Comparison of ENCODE assay signal across 26 cellular contexts in the genomic region with DNA sequence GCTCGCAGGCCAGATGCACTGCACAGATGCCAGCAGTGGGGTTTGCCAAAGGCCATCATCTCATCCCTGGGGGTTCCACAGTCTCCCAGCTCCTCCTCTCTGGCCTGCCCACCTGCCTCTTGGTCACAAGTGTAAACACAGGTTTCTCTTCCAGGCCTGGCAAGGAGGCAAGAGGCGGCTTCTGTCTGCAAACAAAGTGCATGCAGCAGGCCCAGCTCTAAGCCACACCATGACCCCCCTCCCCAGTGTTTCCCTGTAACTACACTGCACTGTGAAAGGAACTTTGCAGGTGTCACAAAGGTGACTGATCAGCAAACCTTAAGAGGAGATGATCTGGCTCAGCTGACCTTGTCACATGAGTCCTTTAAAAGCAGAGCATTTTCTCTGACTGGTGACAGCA. TPM values are rescaled to one million over a fixed set of nuclear protein-coding genes. Genes with fewer than 3 reads are reported as not detected.
DNase-seq lines count a peak whose midpoint lies in the region; ATAC-seq and TF ChIP-seq lines count a peak whose summit lies in the region.
"Had no signal": no experiment of that assay in that cellular context is flagged by ENCODE, and none has a peak within 500 bp of the region (broad histone marks: within the 10 kb centered on the region; RNA-seq: fewer than 3 reads in every experiment).

No MANE protein-coding gene starts in this region.

- no peaks in the 10 kb centered on the region for H4K20me1 ChIP-seq in MM.1S (ENCODE audit: insufficient read depth, low read length)
- no peaks in the 10 kb centered on the region for H4K20me1 ChIP-seq in neural progenitor cell (ENCODE audit: low read depth)

- H3K4me3 ChIP-seq in MM.1S (ENCODE audit: low read length) = no peak overlapping the region
- no peak overlapping the region for H3K4me3 ChIP-seq in neural progenitor cell
- H3K4me3 ChIP-seq: cardiac muscle cell, GM23338, skin epidermis, suprapubic skin, upper lobe of right lung had no signal

- H3K36me3 ChIP-seq in MM.1S (replicated peaks; ENCODE audit: insufficient read depth, low read length) = no peaks in the 10 kb centered on the region
- H3K36me3 ChIP-seq in neural progenitor cell = no peaks in the 10 kb centered on the region
- H3K36me3 ChIP-seq: cardiac muscle cell, suprapubic skin, upper lobe of right lung had no signal

- no peaks in the 10 kb centered on the region for H3K36me3 Mint-ChIP-seq in neural progenitor cell
- H3K36me3 Mint-ChIP-seq: activated CD8-positive, alpha-beta memory T cell treated with anti-CD3 and anti-CD28 coated beads, Interleukin-2, amount 10 ng/mL, durations not matched to agents 7 days and 5 days; IgD-negative memory B cell; stimulated activated naive B cell treated with anti-CD40 and anti-IgM and Interleukin-4, amounts not matched to agents 10 μg/mL and 1 μg/mL and 100 μg/mL, for 72 hours had no signal

- H3K4me1 ChIP-seq in MM.1S (ENCODE audit: low read length) = peaks cover 19% of the 10 kb centered on the region
- peaks cover 5% of the 10 kb centered on the region for H3K4me1 ChIP-seq in neural progenitor cell

- H3K9ac ChIP-seq in MM.1S (ENCODE audit: low read length) = no peak overlapping the region
- no peak overlapping the region for H3K9ac ChIP-seq in neural progenitor cell
- H3K9ac ChIP-seq: parathyroid adenoma had no signal

- DNase-seq in NCI-H1417 (lab: John Stamatoyannopoulos, UW) (peak; percentile 21 to 58 (median 26)), NCI-H1417 treated with DMSO at 0.1 percent for 48 hours (lab: John Stamatoyannopoulos, UW) (no peak), MM.1S (peak; percentile 48), NCI-H774 (lab: John Stamatoyannopoulos, UW) (peak; percentile 22), neural progenitor cell (ENCODE audit: low spot score) (no peak), SW480 (ENCODE audit: low spot score) (no peak), germinal center (ENCODE audit: low spot score) (no peak)
- DNase-seq: activated CD4-positive, alpha-beta T cell treated with anti-CD3 and anti-CD28 coated beads, Interleukin-2, amount 50 U/mL, for 4 hours; activated CD8-positive, alpha-beta memory T cell treated with anti-CD3 and anti-CD28 coated beads, Interleukin-2, amount 10 ng/mL, durations not matched to agents 7 days and 5 days; activated T-cell treated with anti-CD3 and anti-CD28 coated beads, Interleukin-2, amount 50 U/mL, for 48 hours; effector CD4-positive, alpha-beta T cell; NCI-H1105; NCI-H2081 treated with DMSO at 0.1 percent for 48 hours; NCI-H526 treated with DMSO at 0.1 percent for 48 hours; stimulated activated naive B cell treated with anti-CD40 and anti-IgM and Interleukin-4, amounts not matched to agents 10 μg/mL and 1 μg/mL and 100 μg/mL, for 72 hours; upper lobe of right lung had no signal

- no peaks in the 10 kb centered on the region for H3K9me2 ChIP-seq in MM.1S (replicated peaks; ENCODE audit: insufficient read depth, low read length)

- H3K27me3 Mint-ChIP-seq in neural progenitor cell (ENCODE audit: insufficient read depth, low read depth) = peaks cover 9% of the 10 kb centered on the region

- H3K9me3 Mint-ChIP-seq in neural progenitor cell = no peaks in the 10 kb centered on the region
- H3K9me3 Mint-ChIP-seq: GM23338; IgD-negative memory B cell; stimulated activated naive B cell treated with anti-CD40 and anti-IgM and Interleukin-4, amounts not matched to agents 10 μg/mL and 1 μg/mL and 100 μg/mL, for 72 hours; T-helper 1 cell treated with Interleukin-12 subunit alpha and Interleukin-12 subunit beta and Interleukin-4 antibody, amounts not matched to agents 30 μg/mL and 1 μg/mL, for 36 hours had no signal

- TF ChIP-seq CTCF in MM.1S (IDR thresholded peaks at IDR 0.05; ENCODE audit: low read length) (no peak), neural progenitor cell (IDR thresholded peaks at IDR 0.05) (no peak)

- H3F3A ChIP-seq in MM.1S (ENCODE audit: insufficient read depth, low read length) (no peaks in the 10 kb centered on the region), neural progenitor cell (ENCODE audit: low read depth) (peaks cover 24% of the 10 kb centered on the region)

- H3K9me3 ChIP-seq in MM.1S (replicated peaks; ENCODE audit: insufficient read depth, low read length) = no peaks in the 10 kb centered on the region
- no peaks in the 10 kb centered on the region for H3K9me3 ChIP-seq in neural progenitor cell (ENCODE audit: low read depth)
- H3K9me3 ChIP-seq: suprapubic skin, upper lobe of right lung had no signal

- ATAC-seq in GM21515 (IDR thresholded peaks at IDR 0.05; ENCODE audit: unreplicated experiment) = no peak
- ATAC-seq: activated CD4-positive, CD25-positive, alpha-beta regulatory T cell treated with anti-CD3 and anti-CD28 coated beads, Interleukin-2, amount 50 U/mL, for 24 hours; activated CD8-positive, alpha-beta memory T cell treated with anti-CD3 and anti-CD28 coated beads, Interleukin-2, amount 10 ng/mL, durations not matched to agents 7 days and 5 days; GM23338; stimulated activated naive B cell treated with anti-CD40 and anti-IgM and Interleukin-4, amounts not matched to agents 10 μg/mL and 1 μg/mL and 100 μg/mL, for 72 hours; upper lobe of right lung had no signal

- H3K4me2 ChIP-seq in MM.1S (ENCODE audit: low read depth, low read length) (no peak overlapping the region), neural progenitor cell (no peak overlapping the region)
- H3K4me2 ChIP-seq: GM23338 had no signal

- H3K27me3 ChIP-seq in MM.1S (replicated peaks; ENCODE audit: insufficient read depth, low read length) = peaks cover 65% of the 10 kb centered on the region
- H3K27me3 ChIP-seq in neural progenitor cell = peaks cover 10% of the 10 kb centered on the region

- H3K4me1 Mint-ChIP-seq in neural progenitor cell = peaks cover 29% of the 10 kb centered on the region
- H3K4me1 Mint-ChIP-seq: activated CD8-positive, alpha-beta memory T cell treated with anti-CD3 and anti-CD28 coated beads, Interleukin-2, amount 10 ng/mL, durations not matched to agents 7 days and 5 days; IgD-negative memory B cell; stimulated activated naive B cell treated with anti-CD40 and anti-IgM and Interleukin-4, amounts not matched to agents 10 μg/mL and 1 μg/mL and 100 μg/mL, for 72 hours had no signal

- H3K79me2 ChIP-seq in MM.1S (ENCODE audit: low read length) (no peaks in the 10 kb centered on the region), neural progenitor cell (ENCODE audit: low read depth) (no peaks in the 10 kb centered on the region)
- H3K79me2 ChIP-seq: parathyroid adenoma had no signal

- H3K4me3 Mint-ChIP-seq in neural progenitor cell = no peak overlapping the region
- H3K4me3 Mint-ChIP-seq: activated CD8-positive, alpha-beta memory T cell treated with anti-CD3 and anti-CD28 coated beads, Interleukin-2, amount 10 ng/mL, durations not matched to agents 7 days and 5 days; GM23338; IgD-negative memory B cell; stimulated activated naive B cell treated with anti-CD40 and anti-IgM and Interleukin-4, amounts not matched to agents 10 μg/mL and 1 μg/mL and 100 μg/mL, for 72 hours; T-helper 1 cell treated with Interleukin-12 subunit alpha and Interleukin-12 subunit beta and Interleukin-4 antibody, amounts not matched to agents 30 μg/mL and 1 μg/mL, for 36 hours had no signal

- peak overlapping the region; percentile 44 for H3K27ac Mint-ChIP-seq in neural progenitor cell
- H3K27ac Mint-ChIP-seq: activated CD8-positive, alpha-beta memory T cell treated with anti-CD3 and anti-CD28 coated beads, Interleukin-2, amount 10 ng/mL, durations not matched to agents 7 days and 5 days; GM23338; IgD-negative memory B cell; stimulated activated naive B cell treated with anti-CD40 and anti-IgM and Interleukin-4, amounts not matched to agents 10 μg/mL and 1 μg/mL and 100 μg/mL, for 72 hours; T-helper 1 cell treated with Interleukin-12 subunit alpha and Interleukin-12 subunit beta and Interleukin-4 antibody, amounts not matched to agents 30 μg/mL and 1 μg/mL, for 36 hours had no signal

- H3K27ac ChIP-seq in MM.1S (ENCODE audit: low read length) (peak overlapping the region; percentile 17; the same call in 1 of the 2 replicates), neural progenitor cell (no peak overlapping the region)
- H3K27ac ChIP-seq: C4-2B, cardiac muscle cell, parathyroid adenoma, skin epidermis, suprapubic skin, upper lobe of right lung had no signal

- H2AFZ ChIP-seq in MM.1S (ENCODE audit: low read length) (peak overlapping the region; percentile 7; the same call in 1 of the 2 replicates), neural progenitor cell (replicated peaks) (no peak overlapping the region)
- H2AFZ ChIP-seq: GM23338, parathyroid adenoma had no signal

RNA-seq across cellular contexts. Expression of a gene that starts 26.2 kb away (rescaled TPM):
- 4.4 and 5.7 TPM in 2 replicates for total RNA-seq in neural progenitor cell (ENCODE audit: low replicate concordance)
- total RNA-seq: activated CD8-positive, alpha-beta memory T cell treated with anti-CD3 and anti-CD28 coated beads, Interleukin-2, amount 10 ng/mL, durations not matched to agents 7 days and 5 days had no signal

Comparison
In these comparisons a context has a peak if more than half of its experiments do, and no peak if none do; other contexts are left out.
1. DNase-seq: peak in NCI-H1417 (3 of 3), MM.1S (single experiment) and NCI-H774 (single experiment); none in NCI-H1417 treated with DMSO at 0.1 percent for 48 hours (single experiment), neural progenitor cell (single experiment), SW480 (single experiment) and germinal center (single experiment).